1 cellular context compared by ENCODE assay signal in genomic region chr10:35194471-35194870, GRCh38.
TF ChIP-seq lines count a peak whose summit lies in the region.

No MANE protein-coding gene starts in this region.

TF ChIP-seq in K562, 482 proteins besides CTCF, POLR2A, EP300 and RAD21 (continued from another document):
- TF ChIP-seq PBX2 (CRISPR knock-in tag; IDR thresholded peaks at IDR 0.05; ENCODE audit: low read depth) (no peak), PBX2 (tag; conservative IDR thresholded peaks at IDR 0.05; ENCODE audit: low read depth) (no peak), ZNF77 (CRISPR knock-in tag; IDR thresholded peaks at IDR 0.05) (no peak), ZHX1 (conservative IDR thresholded peaks at IDR 0.05; ENCODE audit: low read length) (no peak), ZZZ3 (IDR thresholded peaks at IDR 0.05) (no peak), NFXL1 (CRISPR knock-in tag; IDR thresholded peaks at IDR 0.05) (no peak), CHD2 (IDR thresholded peaks at IDR 0.05; ENCODE audit: low read depth, low read length) (no peak), ZNF232 (CRISPR knock-in tag; IDR thresholded peaks at IDR 0.05) (no peak), DMBX1 (CRISPR knock-in tag; IDR thresholded peaks at IDR 0.05; ENCODE audit: borderline replicate concordance) (no peak)
